21 cellular contexts compared by ENCODE assay signal in genomic region chr11:68130121-68130520, GRCh38.
"Had no signal": no experiment of that assay in that cellular context is flagged by ENCODE, and none has a peak within 500 bp of the region (broad histone marks: within the 10 kb centered on the region; RNA-seq: fewer than 3 reads in every experiment).

No MANE protein-coding gene starts in this region.

- H3K4me3 ChIP-seq: colonic mucosa, esophagus squamous epithelium, gastroesophageal sphincter, lung, psoas muscle, spleen, tibial artery had no signal

- H3K36me3 ChIP-seq: colonic mucosa, esophagus squamous epithelium, gastroesophageal sphincter, neutrophil, spleen, tibial artery had no signal

- H3K9me3 ChIP-seq: colonic mucosa, esophagus squamous epithelium, gastroesophageal sphincter, neutrophil, psoas muscle, tibial artery had no signal

- H3K27me3 ChIP-seq: colonic mucosa, esophagus squamous epithelium, gastroesophageal sphincter, tibial artery had no signal

- DNase-seq: colonic mucosa; dermis blood vessel endothelial cell; esophagus squamous epithelium; foreskin fibroblast; left colon; left ventricle myocardium superior; mesendoderm; naive B cell; psoas muscle; retina; spleen; stimulated activated CD4-positive, alpha-beta T cell treated with anti-CD3 and anti-CD28 coated beads, Interleukin-15, amount 100 ng/mL, for 24 hours; stimulated activated CD4-positive, alpha-beta T cell treated with anti-CD3 and anti-CD28 coated beads, Interleukin-1b, Interleukin-23, amount 100 ng/mL, for 48 hours; stimulated activated CD4-positive, alpha-beta T cell treated with anti-CD3 and anti-CD28 coated beads, Interleukin-4, amount 100 ng/mL, for 24 hours; tibial artery had no signal

- H3K4me1 Mint-ChIP-seq: stimulated activated memory B cell treated with anti-CD40 and anti-IgM and Interleukin-4, amounts not matched to agents 10 μg/mL and 1 μg/mL and 100 μg/mL, for 72 hours had no signal

- H3K27ac Mint-ChIP-seq: naive B cell; stimulated activated memory B cell treated with anti-CD40 and anti-IgM and Interleukin-4, amounts not matched to agents 10 μg/mL and 1 μg/mL and 100 μg/mL, for 72 hours; stimulated activated naive CD8-positive, alpha-beta T cell treated with anti-CD3 and anti-CD28 coated beads, Interleukin-15, Interleukin-2, amounts not matched to agents 100 ng/mL and 50 ng/mL, for 24 hours had no signal

- ATAC-seq: gastroesophageal sphincter; left colon; left ventricle myocardium superior; psoas muscle; sciatic nerve; stimulated activated memory B cell treated with anti-CD40 and anti-IgM and Interleukin-4, amounts not matched to agents 10 μg/mL and 1 μg/mL and 100 μg/mL, for 72 hours had no signal

- H3K27ac ChIP-seq: colonic mucosa, esophagus squamous epithelium, gastroesophageal sphincter, neutrophil, psoas muscle, spleen, tibial artery had no signal

- H3K4me3 Mint-ChIP-seq: stimulated activated memory B cell treated with anti-CD40 and anti-IgM and Interleukin-4, amounts not matched to agents 10 μg/mL and 1 μg/mL and 100 μg/mL, for 72 hours; stimulated activated naive CD8-positive, alpha-beta T cell treated with anti-CD3 and anti-CD28 coated beads, Interleukin-15, Interleukin-2, amounts not matched to agents 100 ng/mL and 50 ng/mL, for 24 hours had no signal
